Comparison of ENCODE assay signal across 36 cellular contexts in genomic region chr5:175857986-175858385, GRCh38. TPM values are rescaled to one million over a fixed set of nuclear protein-coding genes. Genes with fewer than 3 reads are reported as not detected.
"Had no signal": no experiment of that assay in that cellular context is flagged by ENCODE, and none has a peak within 500 bp of the region (broad histone marks: within the 10 kb centered on the region; RNA-seq: fewer than 3 reads in every experiment).

No MANE protein-coding gene starts in this region.

- H3K27me3 ChIP-seq: MG63 had no signal

- H3K4me3 ChIP-seq: MG63 had no signal

- H3K9ac ChIP-seq: KMS-11 had no signal

- H3K9me3 ChIP-seq: MG63 had no signal

- H3K36me3 ChIP-seq: MG63 had no signal

- DNase-seq: Karpas-422, Kasumi-1, MG63, MM.1S, MV-4-11, NCI-H1048, NCI-H1092, NCI-H1092 treated with DMSO at 0.1 percent for 48 hours, NCI-H1105, NCI-H1105 treated with DMSO at 0.1 percent for 48 hours, NCI-H1417, NCI-H1417 treated with DMSO at 0.1 percent for 48 hours, NCI-H1436, NCI-H1436 treated with DMSO at 0.1 percent for 48 hours, NCI-H146, NCI-H1694, NCI-H1694 treated with DMSO at 0.1 percent for 48 hours, NCI-H187, NCI-H187 treated with DMSO at 0.1 percent for 48 hours, NCI-H1930, NCI-H2029, NCI-H2029 treated with DMSO at 0.1 percent for 48 hours, NCI-H2081 treated with DMSO at 0.1 percent for 48 hours, NCI-H2107, NCI-H2171, NCI-H2171 treated with DMSO at 0.1 percent for 48 hours, NCI-H2227 treated with DMSO at 0.1 percent for 48 hours, NCI-H226, NCI-H345, NCI-H446, NCI-H446 treated with DMSO at 0.1 percent for 48 hours, NCI-H510A had no signal

- H3K4me2 ChIP-seq: KMS-11 had no signal

- H3K27ac ChIP-seq: KMS-11 had no signal

RNA-seq across cellular contexts. Expression of gene CPLX2, which starts 13.4 kb away (rescaled TPM):
- total RNA-seq: LHCN-M2, M059J, MCF 10A had no signal
